8 cellular contexts compared by ENCODE assay signal in the genomic region with DNA sequence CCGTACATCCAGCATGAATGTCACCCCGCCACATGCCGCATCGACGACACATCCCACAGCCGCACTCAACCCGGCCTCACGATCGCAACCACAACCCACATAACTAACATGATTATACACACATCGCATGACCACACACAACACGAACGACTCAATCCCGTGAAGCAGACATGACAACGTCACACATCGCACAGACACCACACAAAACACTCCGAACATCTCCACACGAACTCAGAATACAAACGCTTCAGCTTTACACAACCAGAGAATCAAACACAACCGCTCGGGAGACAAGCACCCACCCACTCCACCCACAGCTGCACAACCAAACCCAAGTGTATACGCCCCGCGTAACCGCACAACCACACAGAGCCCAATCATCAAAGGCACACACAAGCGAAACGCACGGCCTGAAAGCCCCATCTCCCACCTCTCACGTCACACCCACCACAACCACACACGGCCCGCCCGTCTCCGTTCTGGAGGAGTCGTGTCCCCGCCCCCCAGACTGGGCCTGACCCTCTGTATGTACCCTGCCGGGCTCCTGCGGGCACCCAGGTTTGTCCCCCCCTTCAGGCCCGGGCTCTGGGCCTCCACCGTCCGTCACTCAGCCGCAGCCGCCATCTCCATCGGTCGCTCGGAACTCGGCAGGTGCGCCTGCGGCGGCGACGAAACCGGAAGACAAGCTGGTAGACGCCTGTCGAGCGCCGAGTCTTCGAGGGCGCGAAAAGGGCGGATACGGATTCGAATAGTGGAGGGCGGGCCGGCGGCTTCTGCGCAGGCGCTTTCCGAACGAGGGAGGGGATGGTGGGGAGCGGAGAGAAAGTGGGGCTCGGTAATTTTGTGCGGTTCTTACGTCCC. TPM values are rescaled to one million over a fixed set of nuclear protein-coding genes. Genes with fewer than 3 reads are reported as not detected.
DNase-seq lines count a peak whose midpoint lies in the region; ATAC-seq and TF ChIP-seq lines count a peak whose summit lies in the region.

TSS of gene RBSN (minus strand) at position 646 of the 861 bp plus-strand sequence. CDS start 3,028 bp downstream, outside the sequence.

- peak within 1 kb of the TSS; percentile 88 for H3K27ac Mint-ChIP-seq in activated T-cell treated with anti-CD3 and anti-CD28 coated beads, Interleukin-2, amount 50 U/mL, for 72 hours

- no peaks in the 10 kb centered on the region for H3K27me3 ChIP-seq in Peyer's patch
- no peaks in the 10 kb centered on the region for H3K27me3 ChIP-seq in esophagus muscularis mucosa
- H3K27me3 ChIP-seq in muscle layer of duodenum (ENCODE audit: low read depth, low read length) = no peaks in the 10 kb centered on the region

- H3K36me3 ChIP-seq in Peyer's patch (peaks cover 0 to 24% (median 0%) of the 10 kb centered on the region in 3 donors), esophagus muscularis mucosa (peaks cover 21 to 26% (median 26%) of the 10 kb centered on the region in 4 donors), muscle layer of duodenum (ENCODE audit: control insufficient read depth in 1 of 2, insufficient read depth in 2 of 2, low read length in 2 of 2) (peaks cover 17 to 28% of the 10 kb centered on the region in 2 donors)

- ATAC-seq in GM21717 (IDR thresholded peaks at IDR 0.05; ENCODE audit: unreplicated experiment) = peak; percentile 83
- ATAC-seq in activated T-cell treated with anti-CD3 and anti-CD28 coated beads, Interleukin-2, amount 50 U/mL, for 72 hours (replicated peaks in 1 of 2) = peak; percentile 86 to 87

- TF ChIP-seq EP300 in esophagus muscularis mucosa (IDR thresholded peaks at IDR 0.05) = no peak

- no peaks in the 10 kb centered on the region for H3K9me3 ChIP-seq in Peyer's patch
- no peaks in the 10 kb centered on the region for H3K9me3 ChIP-seq in esophagus muscularis mucosa
- no peaks in the 10 kb centered on the region for H3K9me3 ChIP-seq in muscle layer of duodenum (ENCODE audit: control insufficient read depth in 1 of 2, low read length in 2 of 2)

- H3K27me3 Mint-ChIP-seq in activated T-cell treated with anti-CD3 and anti-CD28 coated beads, Interleukin-2, amount 50 U/mL, for 72 hours (ENCODE audit: low read depth) = peaks cover 9% of the 10 kb centered on the region

- peak; percentile 33 for DNase-seq in DMS53 treated with DMSO at 0.1 percent for 48 hours (lab: John Stamatoyannopoulos, UW; ENCODE audit: unreplicated experiment)
- DNase-seq in Jurkat, Clone E6-1 (ENCODE audit: low read depth, low spot score) = peak; percentile 93
- DNase-seq in Peyer's patch = peak; percentile 94 to 97 (median 95)
- peak; percentile 97 for DNase-seq in activated T-cell treated with anti-CD3 and anti-CD28 coated beads, Interleukin-2, amount 50 U/mL, for 72 hours
- peak; percentile 98 for DNase-seq in esophagus muscularis mucosa (ENCODE audit: extremely low spot score)
- DNase-seq in stimulated activated CD8-positive, alpha-beta memory T cell treated with anti-CD3 and anti-CD28 coated beads, Interleukin-7, amount 100 ng/mL, for 24 hours (ENCODE audit: low read depth) = peak; percentile 88

- H3K4me3 Mint-ChIP-seq in activated T-cell treated with anti-CD3 and anti-CD28 coated beads, Interleukin-2, amount 50 U/mL, for 72 hours = peak within 1 kb of the TSS; percentile 87 to 88

- peaks cover 5 to 8% of the 10 kb centered on the region in 2 donors for H3K36me3 Mint-ChIP-seq in activated T-cell treated with anti-CD3 and anti-CD28 coated beads, Interleukin-2, amount 50 U/mL, for 72 hours (ENCODE audit: insufficient read depth in 2 of 2)

- H3K4me1 ChIP-seq in Peyer's patch (peaks cover 0 to 20% (median 6%) of the 10 kb centered on the region in 4 donors), esophagus muscularis mucosa (peaks cover 33 to 48% (median 43%) of the 10 kb centered on the region in 4 donors), muscle layer of duodenum (ENCODE audit: control insufficient read depth in 1 of 2, insufficient read depth in 2 of 2, low read length in 2 of 2) (peaks cover 8 to 13% of the 10 kb centered on the region in 2 donors)

- 1% methylated on average over 60 of the region's 72 CpGs for WGBS in esophagus muscularis mucosa

- no peak for TF ChIP-seq CTCF in Peyer's patch (IDR thresholded peaks at IDR 0.05)
- TF ChIP-seq CTCF in esophagus muscularis mucosa (IDR thresholded peaks at IDR 0.05) = peak in 1 of 3 experiments; percentile 22

- TF ChIP-seq POLR2A in Peyer's patch (IDR thresholded peaks at IDR 0.05) = peak; percentile 61 to 65
- no peak for TF ChIP-seq POLR2A in esophagus muscularis mucosa (IDR thresholded peaks at IDR 0.05; ENCODE audit: low read depth)

- intact Hi-C loops in esophagus muscularis mucosa (cut with DNase I) = loop anchor here (10.0 kb wide), 1 partner anchor 444 kb away; the partner anchor contains the start of gene CCDC174

- H3K4me1 Mint-ChIP-seq in activated T-cell treated with anti-CD3 and anti-CD28 coated beads, Interleukin-2, amount 50 U/mL, for 72 hours (ENCODE audit: low read depth) = peaks cover 23% of the 10 kb centered on the region

- peak within 1 kb of the TSS; percentile 58 for H3K4me3 ChIP-seq in Jurkat, Clone E6-1 (ENCODE audit: low read length)
- H3K4me3 ChIP-seq in Peyer's patch = peak within 1 kb of the TSS; percentile 65 to 84 (median 78)
- H3K4me3 ChIP-seq in esophagus muscularis mucosa = peak within 1 kb of the TSS; percentile 83 to 94 (median 88)
- peak within 1 kb of the TSS; percentile 85 to 98 for H3K4me3 ChIP-seq in muscle layer of duodenum (ENCODE audit: low read depth in 1 of 2, low read length in 2 of 2)

- no peaks in the 10 kb centered on the region for H3K9me3 Mint-ChIP-seq in activated T-cell treated with anti-CD3 and anti-CD28 coated beads, Interleukin-2, amount 50 U/mL, for 72 hours

- peak within 1 kb of the TSS; percentile 81 to 89 (median 84) for H3K27ac ChIP-seq in Peyer's patch
- peak within 1 kb of the TSS; percentile 80 to 89 (median 88) for H3K27ac ChIP-seq in esophagus muscularis mucosa (replicated peaks in 1 of 4)
- peak within 1 kb of the TSS; percentile 87 for H3K27ac ChIP-seq in muscle layer of duodenum (ENCODE audit: low read length)

RNA-seq across cellular contexts. Expression of gene RBSN, which starts in this region (rescaled TPM):
- 10.7 TPM for polyA plus RNA-seq in Jurkat, Clone E6-1 (2012; ENCODE audit: insufficient read depth, insufficient read length)
- total RNA-seq in Peyer's patch = 10 to 100 TPM; 17.2 to 94.9 (median 32.1) TPM
- 10 to 100 TPM; 13.0 to 15.4 TPM for total RNA-seq in activated T-cell treated with anti-CD3 and anti-CD28 coated beads, Interleukin-2, amount 50 U/mL, for 72 hours
- total RNA-seq in esophagus muscularis mucosa = 10 to 100 TPM; 31.6 to 45.7 (median 39.0) TPM

Comparison
In these comparisons a context has a peak if more than half of its experiments do, and no peak if none do; other contexts are left out.
1. Peak in every context shown above with its lines: DNase-seq, ATAC-seq, H3K4me3 ChIP-seq and H3K27ac ChIP-seq.
2. DNase-seq: peak in every context shown above with its lines; median percentile 98 in esophagus muscularis mucosa; 97 in activated T-cell treated with anti-CD3 and anti-CD28 coated beads, Interleukin-2, amount 50 U/mL, for 72 hours; 95 in Peyer's patch; 93 in Jurkat, Clone E6-1; 88 in stimulated activated CD8-positive, alpha-beta memory T cell treated with anti-CD3 and anti-CD28 coated beads, Interleukin-7, amount 100 ng/mL, for 24 hours; 33 in DMS53 treated with DMSO at 0.1 percent for 48 hours.